Comparison of ENCODE assay signal across 15 cellular contexts in genomic region chr20:49965781-49966304, GRCh38. TPM values are rescaled to one million over a fixed set of nuclear protein-coding genes. Genes with fewer than 3 reads are reported as not detected.
"Had no signal": no experiment of that assay in that cellular context is flagged by ENCODE, and none has a peak within 500 bp of the region (broad histone marks: within the 10 kb centered on the region; RNA-seq: fewer than 3 reads in every experiment).

No MANE protein-coding gene starts in this region.

- H3K27me3 Mint-ChIP-seq: dendritic cell treated with granulocyte-macrophage colony-stimulating factor and Interleukin-4, amounts not matched to agents 40 ng/mL and 50 ng/mL, for 4 days; naive thymus-derived CD4-positive, alpha-beta T cell; T-helper 17 cell had no signal

- H3K36me3 ChIP-seq: adrenal gland, prostate gland had no signal

- DNase-seq: activated CD4-positive, alpha-beta T cell treated with anti-CD3 and anti-CD28 coated beads, Interleukin-2, amount 50 U/mL, for 1 hour; activated naive CD4-positive, alpha-beta T cell treated with anti-CD3 and anti-CD28 coated beads, Interleukin-2, amount 50 U/mL, for 16 hours; activated T-cell treated with anti-CD3 and anti-CD28 coated beads, Interleukin-2, amount 50 U/mL, for 1 hour; adrenal gland; cerebellar nuclear complex; head of caudate nucleus; left colon; naive thymus-derived CD4-positive, alpha-beta T cell; stimulated activated CD4-positive, alpha-beta T cell treated with anti-CD3 and anti-CD28 coated beads, Interleukin-2, amount 100 ng/mL, for 48 hours; stimulated activated naive CD8-positive, alpha-beta T cell treated with anti-CD3 and anti-CD28 coated beads, Interleukin-15, Interleukin-2, amounts not matched to agents 100 U/mL and 50 U/mL, for 24 hours; T-helper 17 cell had no signal

- ATAC-seq: left colon; naive thymus-derived CD4-positive, alpha-beta T cell; stimulated activated naive CD8-positive, alpha-beta T cell treated with anti-CD3 and anti-CD28 coated beads, Interleukin-15, Interleukin-2, amounts not matched to agents 100 U/mL and 50 U/mL, for 24 hours; T-helper 17 cell had no signal

- H3K4me3 ChIP-seq: adrenal gland, lung, prostate gland had no signal

- H3K4me1 ChIP-seq: adrenal gland, prostate gland had no signal

- H3K4me1 Mint-ChIP-seq: naive thymus-derived CD4-positive, alpha-beta T cell; T-helper 17 cell had no signal

- H3K27me3 ChIP-seq: adrenal gland had no signal

- H3K27ac Mint-ChIP-seq: dendritic cell treated with granulocyte-macrophage colony-stimulating factor and Interleukin-4, amounts not matched to agents 40 ng/mL and 50 ng/mL, for 4 days; naive thymus-derived CD4-positive, alpha-beta T cell; T-helper 17 cell had no signal

- H3K9me3 Mint-ChIP-seq: dendritic cell treated with granulocyte-macrophage colony-stimulating factor and Interleukin-4, amounts not matched to agents 40 ng/mL and 50 ng/mL, for 4 days; naive thymus-derived CD4-positive, alpha-beta T cell had no signal

- H3K4me3 Mint-ChIP-seq: dendritic cell treated with granulocyte-macrophage colony-stimulating factor and Interleukin-4, amounts not matched to agents 40 ng/mL and 50 ng/mL, for 4 days; naive thymus-derived CD4-positive, alpha-beta T cell; T-helper 17 cell had no signal

- H3K9me3 ChIP-seq: adrenal gland, prostate gland had no signal

- H3K27ac ChIP-seq: adrenal gland, prostate gland had no signal

RNA-seq across cellular contexts. Expression of gene SNAI1, which starts 16.9 kb away (rescaled TPM):
- total RNA-seq: temporal lobe had no signal
